In the genomic region with DNA sequence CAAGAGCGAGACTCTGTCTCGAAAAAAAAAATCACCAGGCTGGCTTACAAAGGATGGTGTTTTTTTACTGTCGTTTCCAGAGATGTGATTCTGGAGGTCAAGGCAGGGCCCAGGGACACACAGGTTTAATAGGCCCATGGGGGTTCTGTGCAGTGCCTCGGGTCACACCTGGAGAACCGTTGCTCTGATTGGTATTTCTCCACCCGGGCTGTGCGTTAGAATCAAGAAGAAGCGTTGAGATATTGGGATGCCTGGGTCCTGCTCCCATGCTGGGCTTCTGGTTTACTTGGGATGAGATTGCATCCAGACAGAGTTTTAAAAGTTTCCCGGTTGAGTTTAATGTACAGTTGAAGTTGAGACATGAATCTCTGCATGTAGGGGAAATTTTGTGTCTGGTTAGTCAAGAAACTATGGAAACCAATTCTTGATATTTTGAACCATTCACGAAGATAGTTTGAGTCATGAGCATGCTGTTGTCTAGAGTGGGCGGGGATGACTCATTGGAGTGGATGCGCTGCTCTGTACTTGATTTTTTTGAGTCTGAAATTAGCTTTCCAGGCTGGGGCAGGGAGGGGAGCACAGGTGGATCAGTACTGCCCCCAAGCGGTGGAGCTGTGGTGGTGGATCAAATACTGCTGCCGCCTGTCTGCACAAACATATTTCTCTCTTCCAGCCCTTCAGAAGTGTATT, we compare ENCODE assay signal across 8 cellular contexts. TPM values are rescaled to one million over a fixed set of nuclear protein-coding genes. Genes with fewer than 3 reads are reported as not detected.
DNase-seq lines count a peak whose midpoint lies in the region; ATAC-seq and TF ChIP-seq lines count a peak whose summit lies in the region.

No MANE protein-coding gene starts in this region.

- ATAC-seq in GM19463 (IDR thresholded peaks at IDR 0.05; ENCODE audit: unreplicated experiment) (peak; percentile 90), HG03575 (IDR thresholded peaks at IDR 0.05; ENCODE audit: extremely low read depth, insufficient number of reproducible peaks, low FRiP score, unreplicated experiment) (peak; percentile 75)
- peak; percentile 96 for ATAC-seq in stimulated activated naive CD8-positive, alpha-beta T cell treated with anti-CD3 and anti-CD28 coated beads, Interleukin-15, amount 100 ng/mL, for 72 hours

- H3K27ac ChIP-seq in OCI-LY7 (ENCODE audit: low read depth, low read length, poor library complexity, severe bottlenecking) = no peak overlapping the region

- BruUV-seq in Caco-2 (replicated peaks; lab: Mats Ljungman, UMichigan) = no TSS peak
- BruUV-seq in OCI-LY7 (replicated peaks; lab: Mats Ljungman, UMichigan) = no TSS peak

- H3K9me2 ChIP-seq in OCI-LY7 (ENCODE audit: insufficient read depth, low read length) = no peaks in the 10 kb centered on the region

- H3K27ac Mint-ChIP-seq in Caco-2 (ENCODE audit: unreplicated experiment) = no peak overlapping the region
- no peak overlapping the region for H3K27ac Mint-ChIP-seq in neural crest cell (ENCODE audit: unreplicated experiment)
- peak overlapping the region in 1 of 2 donors; percentile 75 for H3K27ac Mint-ChIP-seq in stimulated activated naive CD8-positive, alpha-beta T cell treated with anti-CD3 and anti-CD28 coated beads, Interleukin-15, amount 100 ng/mL, for 72 hours

- CTCF ChIA-PET in Caco-2 (lab: Charles Lee) (interaction anchor here (0.5 to 4.0 kb wide), 15 partner anchors 14 to 459 kb away, joined by 3 to 43 read pairs (median 4); partner anchors contain the start of gene E2F6), OCI-LY7 (lab: Charles Lee; ENCODE audit: unreplicated experiment) (interaction anchor here (0.7 to 1.3 kb wide), 2 partner anchors 117 to 451 kb away, joined by 3 to 5 read pairs; a partner anchor contains a TSS)

- intact Hi-C loops in Caco-2 (cut with micrococcal nuclease; ENCODE audit: unreplicated experiment) (loop anchor here (1.0 to 10.0 kb wide), 6 partner anchors 87 to 452 kb away; no protein-coding TSS in a partner anchor), OCI-LY7 (cut with micrococcal nuclease; ENCODE audit: unreplicated experiment) (loop anchor here (1.0 to 10.0 kb wide), 4 partner anchors 106 to 749 kb away; no protein-coding TSS in a partner anchor)

- peak; percentile 66 to 77 for DNase-seq in Caco-2
- peak; percentile 59 for DNase-seq in OCI-LY7 (ENCODE audit: low spot score)
- DNase-seq in activated T-cell treated with anti-CD3 and anti-CD28 coated beads for 24 hours (ENCODE audit: low read depth) = peak; percentile 84
- peak; percentile 74 for DNase-seq in fibroblast of gingiva (ENCODE audit: low read depth)
- peak; percentile 87 for DNase-seq in neural crest cell (ENCODE audit: low read depth, low spot score)
- peak; percentile 86 to 92 for DNase-seq in stimulated activated naive CD8-positive, alpha-beta T cell treated with anti-CD3 and anti-CD28 coated beads, Interleukin-15, amount 100 ng/mL, for 72 hours

- H3K4me3 Mint-ChIP-seq in Caco-2 (ENCODE audit: unreplicated experiment) = no peak overlapping the region
- H3K4me3 Mint-ChIP-seq in neural crest cell = peak overlapping the region; percentile 4
- peak overlapping the region in 1 of 2 donors; percentile 22 for H3K4me3 Mint-ChIP-seq in stimulated activated naive CD8-positive, alpha-beta T cell treated with anti-CD3 and anti-CD28 coated beads, Interleukin-15, amount 100 ng/mL, for 72 hours

- POLR2A ChIA-PET in Caco-2 (lab: Charles Lee) = no interaction called here
- POLR2A ChIA-PET in OCI-LY7 (lab: Charles Lee) = interaction anchor here (0.5 kb wide), 1 partner anchor 59 kb away, joined by 3 read pairs; no protein-coding TSS in a partner anchor

- H3K4me3 ChIP-seq in Caco-2 (ENCODE audit: low read depth, low read length) = no peak overlapping the region
- no peak overlapping the region for H3K4me3 ChIP-seq in OCI-LY7 (ENCODE audit: low read depth, low read length, poor library complexity, severe bottlenecking)

- peak; percentile 84 to 86 for TF ChIP-seq CTCF in Caco-2 (IDR thresholded peaks at IDR 0.05; ENCODE audit: insufficient read depth in 1 of 2, low read depth in 1 of 2, low read length in 1 of 2, severe bottlenecking in 1 of 2, unreplicated experiment in 1 of 2)
- TF ChIP-seq CTCF in OCI-LY7 (conservative IDR thresholded peaks at IDR 0.05; ENCODE audit: low read length) = peak; percentile 94
- peak; percentile 87 for TF ChIP-seq CTCF in neural crest cell (conservative IDR thresholded peaks at IDR 0.05)

- H3K4me1 ChIP-seq in Caco-2 = 0 out of 2 replicates have a peak, but pooled peaks cover 14% of the 10 kb centered on the region
- no peaks in the 10 kb centered on the region for H3K4me1 ChIP-seq in OCI-LY7 (ENCODE audit: insufficient read depth, low read length, poor library complexity, severe bottlenecking)

- H3K36me3 Mint-ChIP-seq in Caco-2 (ENCODE audit: insufficient read depth, unreplicated experiment) (no peaks in the 10 kb centered on the region), neural crest cell (ENCODE audit: low read depth) (peaks cover 29% of the 10 kb centered on the region)

- H3K36me3 ChIP-seq in Caco-2 (ENCODE audit: control insufficient read depth, insufficient read depth, low read length) = no peaks in the 10 kb centered on the region
- no peaks in the 10 kb centered on the region for H3K36me3 ChIP-seq in OCI-LY7 (ENCODE audit: insufficient read depth, low read length)

- H3K27me3 ChIP-seq in Caco-2 (replicated peaks; ENCODE audit: control insufficient read depth, insufficient read depth, low read length) = no peaks in the 10 kb centered on the region

- no peak overlapping the region for H2AFZ ChIP-seq in OCI-LY7 (ENCODE audit: low read length)

- H3K27me3 Mint-ChIP-seq in Caco-2 (ENCODE audit: insufficient read depth, unreplicated experiment) = no peaks in the 10 kb centered on the region
- no peaks in the 10 kb centered on the region for H3K27me3 Mint-ChIP-seq in neural crest cell (ENCODE audit: low read depth)
- peaks cover 40% of the 10 kb centered on the region for H3K27me3 Mint-ChIP-seq in stimulated activated naive CD8-positive, alpha-beta T cell treated with anti-CD3 and anti-CD28 coated beads, Interleukin-15, amount 100 ng/mL, for 72 hours

- no peaks in the 10 kb centered on the region for H3K79me2 ChIP-seq in OCI-LY7 (ENCODE audit: insufficient read depth, low read depth, low read length)

- no peaks in the 10 kb centered on the region for H4K20me1 ChIP-seq in OCI-LY7 (ENCODE audit: insufficient read depth, low read length)

- H3K4me1 Mint-ChIP-seq in Caco-2 (ENCODE audit: low read depth, unreplicated experiment) = no peaks in the 10 kb centered on the region
- peaks cover 34% of the 10 kb centered on the region for H3K4me1 Mint-ChIP-seq in neural crest cell
- peaks cover 20% of the 10 kb centered on the region for H3K4me1 Mint-ChIP-seq in stimulated activated naive CD8-positive, alpha-beta T cell treated with anti-CD3 and anti-CD28 coated beads, Interleukin-15, amount 100 ng/mL, for 72 hours

- no peaks in the 10 kb centered on the region for H3K9me3 ChIP-seq in Caco-2
- no peaks in the 10 kb centered on the region for H3K9me3 ChIP-seq in OCI-LY7 (ENCODE audit: low read length)

- no peak overlapping the region for H3K4me2 ChIP-seq in OCI-LY7 (ENCODE audit: low read length)

- H3K9me3 Mint-ChIP-seq in Caco-2 (ENCODE audit: unreplicated experiment) (no peaks in the 10 kb centered on the region), neural crest cell (no peaks in the 10 kb centered on the region)
- H3K9me3 Mint-ChIP-seq in stimulated activated naive CD8-positive, alpha-beta T cell treated with anti-CD3 and anti-CD28 coated beads, Interleukin-15, amount 100 ng/mL, for 72 hours = no peaks in the 10 kb centered on the region

RNA-seq across cellular contexts. Expression of gene GREB1, which starts 50.1 kb away (rescaled TPM):
- total RNA-seq in Caco-2 (2022) = 2.2 and 2.4 TPM in 2 replicates
- 3.5 TPM in 2 replicates for total RNA-seq in OCI-LY7 (2014; rRNA removed; shearing (Covaris generic))
- 7.3 and 8.4 TPM in 2 replicates for total RNA-seq in OCI-LY7 (2022)
- 132 and 143 TPM in 2 replicates for total RNA-seq in neural crest cell

Comparison
In these comparisons a context has a peak if more than half of its experiments do, and no peak if none do; other contexts are left out.
1. RNA of gene GREB1, which starts 50.1 kb away (total RNA-seq): 132 to 143 TPM in neural crest cell; 3.5 to 8.4 TPM in OCI-LY7 and 2.2 to 2.4 TPM in Caco-2; every median in the first group is over 10 times any median in the second.
2. Peak in every context shown above with its lines, with median percentiles within 50 percentile points of each other: DNase-seq, CTCF ChIP-seq and ATAC-seq.